In genomic region chr2:1538663-1539062, GRCh38 we compare ENCODE assay signal across 7 cellular contexts.
A peak's percentile ranks its signal among the peaks of the same experiment; 100 is the strongest.
DNase-seq lines count a peak whose midpoint lies in the region; ATAC-seq and TF ChIP-seq lines count a peak whose summit lies in the region.

No MANE protein-coding gene starts in this region.

- H2AK5ac ChIP-seq in IMR-90 (ENCODE audit: low read depth, low read length), result no peak overlapping the region

- no TSS peak for BruUV-seq in IMR-90 (replicated peaks; lab: Mats Ljungman, UMichigan)

- intact Hi-C loops in IMR-90 (cut with micrococcal nuclease), result no loop called here

- H3K4me3 ChIP-seq in IMR-90 (ENCODE audit: insufficient read depth, low read depth, low read length) (no peak overlapping the region), WERI-Rb-1 (ENCODE audit: low read depth, low read length) (no peak overlapping the region)

- H2BK15ac ChIP-seq in IMR-90 (ENCODE audit: low read depth, low read length), result no peak overlapping the region

- TF ChIP-seq RAD21 in IMR-90 (IDR thresholded peaks at IDR 0.05; ENCODE audit: low read length), result peak; percentile 46

- no peak for TF ChIP-seq POLR2A in IMR-90 (IDR thresholded peaks at IDR 0.05; ENCODE audit: low read depth, low read length)

- H3K36me3 ChIP-seq in IMR-90 (ENCODE audit: control insufficient read depth, insufficient read depth, low read length) (no peaks in the 10 kb centered on the region), WERI-Rb-1 (no peaks in the 10 kb centered on the region)

- H3K56ac ChIP-seq in IMR-90 (ENCODE audit: extremely low read depth, insufficient read depth, low read length), result no peak overlapping the region

- no peaks in the 10 kb centered on the region for H3K9me1 ChIP-seq in IMR-90 (ENCODE audit: insufficient read depth, low read length)

- no peak overlapping the region for H3K4me2 ChIP-seq in IMR-90 (ENCODE audit: low read depth, low read length)

- peaks cover 2% of the 10 kb centered on the region; the same call in 1 of the 2 replicates for H3K4me1 ChIP-seq in IMR-90 (ENCODE audit: control insufficient read depth, insufficient read depth, low read length)

- no peak overlapping the region for H4K91ac ChIP-seq in IMR-90 (ENCODE audit: insufficient read depth, low read depth, low read length)

- peaks cover 2% of the 10 kb centered on the region; the same call in 1 of the 2 replicates for H3K27me3 ChIP-seq in IMR-90 (ENCODE audit: control insufficient read depth, insufficient read depth, low read length)
- no peaks in the 10 kb centered on the region for H3K27me3 ChIP-seq in WERI-Rb-1 (ENCODE audit: insufficient read depth, low read depth, severe bottlenecking)

- no peak overlapping the region for H3K9ac ChIP-seq in IMR-90 (ENCODE audit: low read depth, low read length)

- H3K23ac ChIP-seq in IMR-90 (ENCODE audit: low read depth, low read length), result no peak overlapping the region

- H3K14ac ChIP-seq in IMR-90 (replicated peaks; ENCODE audit: low read depth, low read length), result no peak overlapping the region

- TF ChIP-seq CTCF in IMR-90 (conservative IDR thresholded peaks at IDR 0.05; ENCODE audit: low read depth, low read length) (peak; percentile 64), WERI-Rb-1 (IDR thresholded peaks at IDR 0.05; ENCODE audit: low read depth, low read length) (peak; percentile 100), omental fat pad (IDR thresholded peaks at IDR 0.05) (no peak)

- no peak overlapping the region for H4K5ac ChIP-seq in IMR-90 (ENCODE audit: low read depth, low read length)

- DNase-seq in DMS114 treated with DMSO at 0.1 percent for 48 hours (lab: John Stamatoyannopoulos, UW; ENCODE audit: unreplicated experiment) (peak; percentile 28), IMR-90 (peak; percentile 34), WERI-Rb-1 (peak; percentile 81), lung microvascular endothelial cell (ENCODE audit: low read depth in 2 of 2) (peak; percentile 25 to 36), NCI-H1694 treated with DMSO at 0.1 percent for 48 hours (lab: John Stamatoyannopoulos, UW) (no peak), omental fat pad (ENCODE audit: low spot score) (no peak), GF-D8 (lab: John Stamatoyannopoulos, UW) (no peak)

- POLR2A ChIA-PET in IMR-90 (lab: Charles Lee; ENCODE audit: unreplicated experiment), result no interaction called here

- 35% methylated on average over 3 of the region's 10 CpGs; no CpG with 5 or more reads in 1 of the 2 experiments for WGBS in IMR-90 (ENCODE audit: extremely low coverage in 2 of 2, insufficient read length in 1 of 2), 2 experiments

- no peak overlapping the region for H2BK120ac ChIP-seq in IMR-90 (ENCODE audit: low read depth, low read length)

- in situ Hi-C loops in IMR-90 (cut with MboI; ENCODE audit: low sequenced_read_pairs), result no loop called here

- CTCF ChIA-PET in IMR-90 (lab: Yijun Ruan, JAX), result no interaction called here

- no peak overlapping the region for H2AFZ ChIP-seq in IMR-90 (replicated peaks; ENCODE audit: low read length, poor library complexity)

- H3K27ac ChIP-seq in IMR-90 (ENCODE audit: insufficient read depth, low read length) (no peak overlapping the region), WERI-Rb-1 (no peak overlapping the region)

- dilution Hi-C loops in IMR-90 (cut with HindIII; ENCODE audit: low sequenced_read_pairs, unreplicated experiment), result no loop called here

- no peak overlapping the region for H3K4ac ChIP-seq in IMR-90 (ENCODE audit: low read depth, low read length)

- no peak overlapping the region for H4K8ac ChIP-seq in IMR-90 (ENCODE audit: low read depth in 2 of 2, low read length in 2 of 2)

- H3K79me1 ChIP-seq in IMR-90 (ENCODE audit: low read depth in 1 of 2, low read length in 2 of 2), result no peaks in the 10 kb centered on the region

- H4K20me1 ChIP-seq in IMR-90 (ENCODE audit: insufficient read depth, low read length), result no peaks in the 10 kb centered on the region

- no peak overlapping the region for H2BK20ac ChIP-seq in IMR-90 (ENCODE audit: low read depth, low read length)

- no peaks in the 10 kb centered on the region for H3K9me3 ChIP-seq in IMR-90 (ENCODE audit: control insufficient read depth, insufficient read depth, low read length)
- no peaks in the 10 kb centered on the region for H3K9me3 ChIP-seq in WERI-Rb-1 (ENCODE audit: severe bottlenecking)

- H2BK5ac ChIP-seq in IMR-90 (ENCODE audit: low read depth, low read length, poor library complexity, severe bottlenecking), result no peak overlapping the region

- no peak overlapping the region for H3K18ac ChIP-seq in IMR-90 (ENCODE audit: low read depth, low read length)

- peak; percentile 73 for ATAC-seq in IMR-90 (ENCODE audit: low read depth)
- no peak for ATAC-seq in omental fat pad (ENCODE audit: low FRiP score)

- no peak overlapping the region for H2AK9ac ChIP-seq in IMR-90 (replicated peaks; ENCODE audit: low read depth, low read length, poor library complexity)

TF ChIP-seq in IMR-90, 13 proteins besides CTCF, POLR2A, EP300 and RAD21:
- TF ChIP-seq SMC3 (IDR thresholded peaks at IDR 0.05; ENCODE audit: low read depth, low read length) (peak; percentile 43), FOS (IDR thresholded peaks at IDR 0.05; ENCODE audit: low read depth, low read length) (no peak)
TF ChIP-seq in IMR-90: peak in this region for 1.

Comparison
In these comparisons a context has a peak if more than half of its experiments do, and no peak if none do; other contexts are left out.
1. DNase-seq: peak in DMS114 treated with DMSO at 0.1 percent for 48 hours (single experiment), IMR-90 (single experiment), WERI-Rb-1 (single experiment) and lung microvascular endothelial cell (2 of 2); none in NCI-H1694 treated with DMSO at 0.1 percent for 48 hours (single experiment), omental fat pad (single experiment) and GF-D8 (single experiment).
2. CTCF ChIP-seq: peak in IMR-90 (single experiment) and WERI-Rb-1 (single experiment); none in omental fat pad (0 of 3).